Comparison of ENCODE assay signal across 13 cellular contexts in the genomic region with DNA sequence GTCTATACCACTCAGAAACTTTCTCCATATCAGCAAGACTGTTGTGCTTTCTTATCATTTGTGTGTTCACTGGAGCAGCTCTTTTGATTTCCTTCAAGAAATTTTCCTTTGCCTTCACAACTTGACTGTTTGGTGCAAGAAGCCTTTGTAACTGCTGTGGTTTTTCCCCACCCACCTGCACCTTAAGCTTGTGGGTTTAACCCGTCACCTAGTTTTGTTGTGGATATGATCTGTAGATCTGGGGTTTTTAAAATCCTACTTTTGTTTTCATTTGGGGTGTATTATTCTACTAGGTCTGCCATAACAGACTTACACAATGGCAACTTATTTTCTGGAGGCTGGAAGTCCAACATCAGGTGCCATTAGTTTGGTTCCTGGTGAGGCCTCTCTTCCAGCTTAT. TPM values are rescaled to one million over a fixed set of nuclear protein-coding genes. Genes with fewer than 3 reads are reported as not detected.
A peak's percentile ranks its signal among the peaks of the same experiment; 100 is the strongest.
DNase-seq lines count a peak whose midpoint lies in the region; ATAC-seq and TF ChIP-seq lines count a peak whose summit lies in the region.
"Had no signal": no experiment of that assay in that cellular context is flagged by ENCODE, and none has a peak within 500 bp of the region (broad histone marks: within the 10 kb centered on the region; RNA-seq: fewer than 3 reads in every experiment).

No MANE protein-coding gene starts in this region.

- peak overlapping the region; percentile 13 for H3K27ac Mint-ChIP-seq in activated CD8-positive, alpha-beta T cell treated with anti-CD3 and anti-CD28 coated beads, Interleukin-2, amount 10 ng/mL, durations not matched to agents 7 days and 5 days

- no peaks in the 10 kb centered on the region for H3K36me3 Mint-ChIP-seq in activated CD8-positive, alpha-beta T cell treated with anti-CD3 and anti-CD28 coated beads, Interleukin-2, amount 10 ng/mL, durations not matched to agents 7 days and 5 days (ENCODE audit: low read depth)

- POLR2A ChIA-PET in activated CD8-positive, alpha-beta T cell treated with anti-CD3 and anti-CD28 coated beads, Interleukin-2, amount 10 ng/mL, durations not matched to agents 7 days and 5 days (lab: Charles Lee): no interaction called here

- no peak overlapping the region for H3K4me3 ChIP-seq in GM23248

- CTCF ChIA-PET in activated CD8-positive, alpha-beta T cell treated with anti-CD3 and anti-CD28 coated beads, Interleukin-2, amount 10 ng/mL, durations not matched to agents 7 days and 5 days (lab: Charles Lee): interaction anchor here (1.7 to 2.7 kb wide), 3 partner anchors 24 to 115 kb away, joined by 7 to 12 read pairs (median 9); no protein-coding TSS in a partner anchor

- H3K9me3 ChIP-seq in GM23248 (ENCODE audit: low read depth): no peaks in the 10 kb centered on the region

- H3K27me3 ChIP-seq in GM23248 (replicated peaks; ENCODE audit: insufficient read depth): no peaks in the 10 kb centered on the region

- no peaks in the 10 kb centered on the region for H3K4me1 ChIP-seq in GM23248 (ENCODE audit: insufficient read depth)

- 65 to 68% methylated on average over 1 of the region's 1 CpG for WGBS in GM23248 (ENCODE audit: low coverage in 1 of 2, low lambda C conversion rate in 2 of 2, missing lambda C conversion rate in 2 of 2), 2 experiments

- no peaks in the 10 kb centered on the region for H4K20me1 ChIP-seq in GM23248 (ENCODE audit: insufficient read depth)

- H3K4me2 ChIP-seq in GM23248 (ENCODE audit: unreplicated experiment): no peak overlapping the region

- H3K9me3 Mint-ChIP-seq in activated CD8-positive, alpha-beta T cell treated with anti-CD3 and anti-CD28 coated beads, Interleukin-2, amount 10 ng/mL, durations not matched to agents 7 days and 5 days (ENCODE audit: insufficient read depth): peaks cover 4% of the 10 kb centered on the region

- peaks cover 3% of the 10 kb centered on the region for H3K27me3 Mint-ChIP-seq in activated CD8-positive, alpha-beta T cell treated with anti-CD3 and anti-CD28 coated beads, Interleukin-2, amount 10 ng/mL, durations not matched to agents 7 days and 5 days (ENCODE audit: low read depth)

- H3K9ac ChIP-seq in GM23248: no peak overlapping the region

- H3K4me3 Mint-ChIP-seq in activated CD8-positive, alpha-beta T cell treated with anti-CD3 and anti-CD28 coated beads, Interleukin-2, amount 10 ng/mL, durations not matched to agents 7 days and 5 days: no peak overlapping the region

- H2AFZ ChIP-seq in GM23248: no peak overlapping the region

- H3K4me1 Mint-ChIP-seq in activated CD8-positive, alpha-beta T cell treated with anti-CD3 and anti-CD28 coated beads, Interleukin-2, amount 10 ng/mL, durations not matched to agents 7 days and 5 days (ENCODE audit: low read depth): peaks cover 15% of the 10 kb centered on the region

- no peaks in the 10 kb centered on the region for H3K9me2 ChIP-seq in GM23248 (ENCODE audit: insufficient read depth)

- in situ Hi-C loops in GM13977 (cut with MboI; ENCODE audit: low pct_unique_long_range_greater_than_20kb, low sequenced_read_pairs, unreplicated experiment) (loop anchor here (25.0 kb wide), 1 partner anchor 404 kb away; no protein-coding TSS in a partner anchor), GM23248 (cut with MboI) (loop anchor here (25.0 kb wide), 1 partner anchor 279 kb away; a partner anchor contains a TSS)

- TF ChIP-seq CTCF in GM13977 (IDR thresholded peaks at IDR 0.05; ENCODE audit: extremely low read depth, insufficient read depth, missing control alignments): no peak

- DNase-seq in GM13977 (ENCODE audit: low spot score) (peak; percentile 57), NCI-H1694 treated with DMSO at 0.1 percent for 48 hours (lab: John Stamatoyannopoulos, UW) (no peak), SKM-1 (lab: John Stamatoyannopoulos, UW; ENCODE audit: unreplicated experiment) (no peak), GM23248 (no peak)
- DNase-seq in activated CD8-positive, alpha-beta T cell treated with anti-CD3 and anti-CD28 coated beads, Interleukin-2, amount 10 ng/mL, durations not matched to agents 7 days and 5 days: peak; percentile 44
- DNase-seq in central memory CD4-positive, alpha-beta T cell: peak; percentile 42
- DNase-seq in stimulated activated CD8-positive, alpha-beta memory T cell treated with anti-CD3 and anti-CD28 coated beads, Interleukin-4, amount 100 ng/mL, for 24 hours (ENCODE audit: low read depth): peak; percentile 41
- DNase-seq: amygdala, C1 segment of cervical spinal cord, PC-3, retina, T-helper 9 cell had no signal

- H3F3A ChIP-seq in GM23248 (ENCODE audit: insufficient read depth): no peaks in the 10 kb centered on the region

- H3K36me3 ChIP-seq in GM23248 (ENCODE audit: low read depth): no peaks in the 10 kb centered on the region

- H3K27ac ChIP-seq in GM23248: no peak overlapping the region

- no peaks in the 10 kb centered on the region for H3K79me2 ChIP-seq in GM23248 (ENCODE audit: insufficient read depth)

- peak; percentile 65 for ATAC-seq in activated CD8-positive, alpha-beta T cell treated with anti-CD3 and anti-CD28 coated beads, Interleukin-2, amount 10 ng/mL, durations not matched to agents 7 days and 5 days
- no peak for ATAC-seq in HG03108 (IDR thresholded peaks at IDR 0.05; ENCODE audit: unreplicated experiment)
- ATAC-seq: PC-3 had no signal

RNA-seq across cellular contexts. Expression of a gene that starts 30.5 kb away (rescaled TPM):
- total RNA-seq in activated CD8-positive, alpha-beta T cell treated with anti-CD3 and anti-CD28 coated beads, Interleukin-2, amount 10 ng/mL, durations not matched to agents 7 days and 5 days: not detected
- total RNA-seq in GM23248 (2014; rRNA removed; shearing (Covaris generic)): 42.2 and 43.3 TPM in 2 replicates
- 10.4 and 10.7 TPM in 2 replicates for polyA plus RNA-seq in GM23248 (2016; fragmentation: Nextera tagmentation; extraction: Ambion mirVana)

Comparison
In these comparisons a context has a peak if more than half of its experiments do, and no peak if none do; other contexts are left out.
1. DNase-seq: peak in GM13977 (single experiment), activated CD8-positive, alpha-beta T cell treated with anti-CD3 and anti-CD28 coated beads, Interleukin-2, amount 10 ng/mL, durations not matched to agents 7 days and 5 days (single experiment), central memory CD4-positive, alpha-beta T cell (single experiment) and stimulated activated CD8-positive, alpha-beta memory T cell treated with anti-CD3 and anti-CD28 coated beads, Interleukin-4, amount 100 ng/mL, for 24 hours (single experiment); none in NCI-H1694 treated with DMSO at 0.1 percent for 48 hours (single experiment), SKM-1 (single experiment) and GM23248 (single experiment).
2. RNA of a gene that starts 30.5 kb away (total RNA-seq): 42.2 to 43.3 TPM in GM23248; not detected in activated CD8-positive, alpha-beta T cell treated with anti-CD3 and anti-CD28 coated beads, Interleukin-2, amount 10 ng/mL, durations not matched to agents 7 days and 5 days; every median in the first group is over 10 times any median in the second.